1 cellular context compared by ENCODE assay signal in the genomic region with DNA sequence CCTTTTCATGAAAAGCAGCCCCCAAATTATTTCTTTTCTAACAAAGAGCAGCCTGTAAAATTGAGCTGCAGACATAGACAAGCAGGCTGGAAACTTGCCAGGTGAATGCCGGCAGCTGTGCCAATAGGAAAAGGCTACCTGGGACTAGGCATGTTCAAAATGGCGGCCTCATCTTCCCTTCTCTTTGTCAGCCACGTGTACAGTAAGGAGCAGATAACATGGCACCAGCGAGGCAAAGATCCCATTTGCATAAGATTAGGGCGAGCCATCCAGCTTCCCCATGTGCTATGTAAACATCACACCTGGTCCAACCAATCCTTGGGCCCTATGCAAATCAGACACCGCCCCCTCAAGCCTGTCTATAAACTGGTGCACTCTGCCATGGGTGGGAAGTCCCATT.
TF ChIP-seq lines count a peak whose summit lies in the region.

No MANE protein-coding gene starts in this region.

TF ChIP-seq in K562, 482 proteins besides CTCF, POLR2A, EP300 and RAD21 (continued from another document and continues in another):
- TF ChIP-seq, protein P1, sequence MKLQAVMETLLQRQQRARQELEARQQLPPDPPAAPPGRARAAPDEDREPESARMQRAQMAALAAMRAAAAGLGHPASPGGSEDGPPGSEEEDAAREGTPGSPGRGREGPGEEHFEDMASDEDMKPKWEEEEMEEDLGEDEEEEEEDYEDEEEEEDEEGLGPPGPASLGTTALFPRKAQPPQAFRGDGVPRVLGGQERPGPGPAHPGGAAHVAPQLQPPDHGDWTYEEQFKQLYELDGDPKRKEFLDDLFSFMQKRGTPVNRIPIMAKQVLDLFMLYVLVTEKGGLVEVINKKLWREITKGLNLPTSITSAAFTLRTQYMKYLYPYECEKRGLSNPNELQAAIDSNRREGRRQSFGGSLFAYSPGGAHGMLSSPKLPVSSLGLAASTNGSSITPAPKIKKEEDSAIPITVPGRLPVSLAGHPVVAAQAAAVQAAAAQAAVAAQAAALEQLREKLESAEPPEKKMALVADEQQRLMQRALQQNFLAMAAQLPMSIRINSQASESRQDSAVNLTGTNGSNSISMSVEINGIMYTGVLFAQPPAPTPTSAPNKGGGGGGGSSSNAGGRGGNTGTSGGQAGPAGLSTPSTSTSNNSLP (IDR thresholded peaks at IDR 0.05; ENCODE audit: borderline replicate concordance, low read depth, low read length) = no peak
- TF ChIP-seq L3MBTL2 (IDR thresholded peaks at IDR 0.05) = peak; percentile 98
- no peak for TF ChIP-seq TOE1 (IDR thresholded peaks at IDR 0.05; ENCODE audit: borderline replicate concordance)
- no peak for TF ChIP-seq TOE1 (CRISPR knock-in tag; IDR thresholded peaks at IDR 0.05; ENCODE audit: borderline replicate concordance, low read depth)
- TF ChIP-seq ZNF830 (CRISPR knock-in tag; IDR thresholded peaks at IDR 0.05) = no peak
- no peak for TF ChIP-seq ZC3H11A (IDR thresholded peaks at IDR 0.05; ENCODE audit: low read depth, low read length)
- no peak for TF ChIP-seq RBM14 (IDR thresholded peaks at IDR 0.05; ENCODE audit: borderline replicate concordance, insufficient read depth, low read depth, low read length)
- no peak for TF ChIP-seq FUS (optimal IDR thresholded peaks at IDR 0.05; ENCODE audit: low read depth, low read length)
- TF ChIP-seq CBX2 (IDR thresholded peaks at IDR 0.05; ENCODE audit: insufficient read depth, low read length, poor library complexity, severe bottlenecking) = no peak
- TF ChIP-seq MYBL2 (IDR thresholded peaks at IDR 0.05; ENCODE audit: low read depth) = no peak
- no peak for TF ChIP-seq MYBL2 (CRISPR knock-in tag; IDR thresholded peaks at IDR 0.05; ENCODE audit: borderline replicate concordance)
- TF ChIP-seq, protein P2, sequence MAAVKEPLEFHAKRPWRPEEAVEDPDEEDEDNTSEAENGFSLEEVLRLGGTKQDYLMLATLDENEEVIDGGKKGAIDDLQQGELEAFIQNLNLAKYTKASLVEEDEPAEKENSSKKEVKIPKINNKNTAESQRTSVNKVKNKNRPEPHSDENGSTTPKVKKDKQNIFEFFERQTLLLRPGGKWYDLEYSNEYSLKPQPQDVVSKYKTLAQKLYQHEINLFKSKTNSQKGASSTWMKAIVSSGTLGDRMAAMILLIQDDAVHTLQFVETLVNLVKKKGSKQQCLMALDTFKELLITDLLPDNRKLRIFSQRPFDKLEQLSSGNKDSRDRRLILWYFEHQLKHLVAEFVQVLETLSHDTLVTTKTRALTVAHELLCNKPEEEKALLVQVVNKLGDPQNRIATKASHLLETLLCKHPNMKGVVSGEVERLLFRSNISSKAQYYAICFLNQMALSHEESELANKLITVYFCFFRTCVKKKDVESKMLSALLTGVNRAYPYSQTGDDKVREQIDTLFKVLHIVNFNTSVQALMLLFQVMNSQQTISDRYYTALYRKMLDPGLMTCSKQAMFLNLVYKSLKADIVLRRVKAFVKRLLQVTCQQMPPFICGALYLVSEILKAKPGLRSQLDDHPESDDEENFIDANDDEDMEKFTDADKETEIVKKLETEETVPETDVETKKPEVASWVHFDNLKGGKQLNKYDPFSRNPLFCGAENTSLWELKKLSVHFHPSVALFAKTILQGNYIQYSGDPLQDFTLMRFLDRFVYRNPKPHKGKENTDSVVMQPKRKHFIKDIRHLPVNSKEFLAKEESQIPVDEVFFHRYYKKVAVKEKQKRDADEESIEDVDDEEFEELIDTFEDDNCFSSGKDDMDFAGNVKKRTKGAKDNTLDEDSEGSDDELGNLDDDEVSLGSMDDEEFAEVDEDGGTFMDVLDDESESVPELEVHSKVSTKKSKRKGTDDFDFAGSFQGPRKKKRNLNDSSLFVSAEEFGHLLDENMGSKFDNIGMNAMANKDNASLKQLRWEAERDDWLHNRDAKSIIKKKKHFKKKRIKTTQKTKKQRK (IDR thresholded peaks at IDR 0.05; ENCODE audit: borderline replicate concordance, low read depth, low read length) = no peak
- TF ChIP-seq, protein P3, sequence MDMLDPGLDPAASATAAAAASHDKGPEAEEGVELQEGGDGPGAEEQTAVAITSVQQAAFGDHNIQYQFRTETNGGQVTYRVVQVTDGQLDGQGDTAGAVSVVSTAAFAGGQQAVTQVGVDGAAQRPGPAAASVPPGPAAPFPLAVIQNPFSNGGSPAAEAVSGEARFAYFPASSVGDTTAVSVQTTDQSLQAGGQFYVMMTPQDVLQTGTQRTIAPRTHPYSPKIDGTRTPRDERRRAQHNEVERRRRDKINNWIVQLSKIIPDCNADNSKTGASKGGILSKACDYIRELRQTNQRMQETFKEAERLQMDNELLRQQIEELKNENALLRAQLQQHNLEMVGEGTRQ (CRISPR knock-in tag; IDR thresholded peaks at IDR 0.05) = peak; percentile 37; the same call in 1 of the 2 replicates
- no peak for TF ChIP-seq HNRNPLL (IDR thresholded peaks at IDR 0.05; ENCODE audit: low read depth, low read length, poor library complexity, severe bottlenecking)
- peak; percentile 90 for TF ChIP-seq MYC (IDR thresholded peaks at IDR 0.05; ENCODE audit: low read depth, low read length)
- no peak for TF ChIP-seq MYC (CRISPR knock-in tag; IDR thresholded peaks at IDR 0.05; ENCODE audit: borderline replicate concordance, low read depth)
- no peak for TF ChIP-seq ZEB2 (IDR thresholded peaks at IDR 0.05)
- TF ChIP-seq, protein P4, sequence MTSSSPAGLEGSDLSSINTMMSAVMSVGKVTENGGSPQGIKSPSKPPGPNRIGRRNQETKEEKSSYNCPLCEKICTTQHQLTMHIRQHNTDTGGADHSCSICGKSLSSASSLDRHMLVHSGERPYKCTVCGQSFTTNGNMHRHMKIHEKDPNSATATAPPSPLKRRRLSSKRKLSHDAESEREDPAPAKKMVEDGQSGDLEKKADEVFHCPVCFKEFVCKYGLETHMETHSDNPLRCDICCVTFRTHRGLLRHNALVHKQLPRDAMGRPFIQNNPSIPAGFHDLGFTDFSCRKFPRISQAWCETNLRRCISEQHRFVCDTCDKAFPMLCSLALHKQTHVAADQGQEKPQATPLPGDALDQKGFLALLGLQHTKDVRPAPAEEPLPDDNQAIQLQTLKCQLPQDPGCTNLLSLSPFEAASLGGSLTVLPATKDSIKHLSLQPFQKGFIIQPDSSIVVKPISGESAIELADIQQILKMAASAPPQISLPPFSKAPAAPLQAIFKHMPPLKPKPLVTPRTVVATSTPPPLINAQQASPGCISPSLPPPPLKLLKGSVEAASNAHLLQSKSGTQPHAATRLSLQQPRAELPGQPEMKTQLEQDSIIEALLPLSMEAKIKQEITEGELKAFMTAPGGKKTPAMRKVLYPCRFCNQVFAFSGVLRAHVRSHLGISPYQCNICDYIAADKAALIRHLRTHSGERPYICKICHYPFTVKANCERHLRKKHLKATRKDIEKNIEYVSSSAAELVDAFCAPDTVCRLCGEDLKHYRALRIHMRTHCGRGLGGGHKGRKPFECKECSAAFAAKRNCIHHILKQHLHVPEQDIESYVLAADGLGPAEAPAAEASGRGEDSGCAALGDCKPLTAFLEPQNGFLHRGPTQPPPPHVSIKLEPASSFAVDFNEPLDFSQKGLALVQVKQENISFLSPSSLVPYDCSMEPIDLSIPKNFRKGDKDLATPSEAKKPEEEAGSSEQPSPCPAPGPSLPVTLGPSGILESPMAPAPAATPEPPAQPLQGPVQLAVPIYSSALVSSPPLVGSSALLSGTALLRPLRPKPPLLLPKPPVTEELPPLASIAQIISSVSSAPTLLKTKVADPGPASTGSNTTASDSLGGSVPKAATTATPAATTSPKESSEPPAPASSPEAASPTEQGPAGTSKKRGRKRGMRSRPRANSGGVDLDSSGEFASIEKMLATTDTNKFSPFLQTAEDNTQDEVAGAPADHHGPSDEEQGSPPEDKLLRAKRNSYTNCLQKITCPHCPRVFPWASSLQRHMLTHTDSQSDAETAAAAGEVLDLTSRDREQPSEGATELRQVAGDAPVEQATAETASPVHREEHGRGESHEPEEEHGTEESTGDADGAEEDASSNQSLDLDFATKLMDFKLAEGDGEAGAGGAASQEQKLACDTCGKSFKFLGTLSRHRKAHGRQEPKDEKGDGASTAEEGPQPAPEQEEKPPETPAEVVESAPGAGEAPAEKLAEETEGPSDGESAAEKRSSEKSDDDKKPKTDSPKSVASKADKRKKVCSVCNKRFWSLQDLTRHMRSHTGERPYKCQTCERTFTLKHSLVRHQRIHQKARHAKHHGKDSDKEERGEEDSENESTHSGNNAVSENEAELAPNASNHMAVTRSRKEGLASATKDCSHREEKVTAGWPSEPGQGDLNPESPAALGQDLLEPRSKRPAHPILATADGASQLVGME (CRISPR knock-in tag; IDR thresholded peaks at IDR 0.05) = no peak
- no peak for TF ChIP-seq TCF3 (CRISPR knock-in tag; IDR thresholded peaks at IDR 0.05)
- no peak for TF ChIP-seq ZKSCAN1 (IDR thresholded peaks at IDR 0.05; ENCODE audit: low read depth, low read length)
- TF ChIP-seq RBM25 (IDR thresholded peaks at IDR 0.05; ENCODE audit: low read depth, low read length, severe bottlenecking) = no peak
- TF ChIP-seq FOXK2 (conservative IDR thresholded peaks at IDR 0.05 in 1 of 2, IDR thresholded peaks at IDR 0.05 in 1 of 2; ENCODE audit: low read depth in 2 of 2) = peak; percentile 67 to 72; a peak in 3 of 4 replicates
- TF ChIP-seq ZNF583 (CRISPR knock-in tag; IDR thresholded peaks at IDR 0.05) = no peak
- TF ChIP-seq HDAC8 (tag; IDR thresholded peaks at IDR 0.05) = no peak
- TF ChIP-seq GATAD2B (IDR thresholded peaks at IDR 0.05; ENCODE audit: borderline replicate concordance) = no peak
- TF ChIP-seq GTF2E2 (tag; IDR thresholded peaks at IDR 0.05) = no peak
- no peak for TF ChIP-seq FOXP1 (CRISPR knock-in tag; IDR thresholded peaks at IDR 0.05)
- TF ChIP-seq GABPB1 (CRISPR knock-in tag; IDR thresholded peaks at IDR 0.05) = peak; percentile 32; the same call in 1 of the 2 replicates
- no peak for TF ChIP-seq SP1 (CRISPR knock-in tag; IDR thresholded peaks at IDR 0.05)
- no peak for TF ChIP-seq MED1 (CRISPR knock-in tag; IDR thresholded peaks at IDR 0.05; ENCODE audit: borderline replicate concordance)
- TF ChIP-seq MAFG (tag; conservative IDR thresholded peaks at IDR 0.05) = no peak
- no peak for TF ChIP-seq HDAC1 (IDR thresholded peaks at IDR 0.05)
- no peak for TF ChIP-seq ZNF232 (CRISPR knock-in tag; IDR thresholded peaks at IDR 0.05)
- no peak for TF ChIP-seq SRSF9 (IDR thresholded peaks at IDR 0.05; ENCODE audit: borderline replicate concordance, low read depth, low read length)
- no peak for TF ChIP-seq RBM22 (IDR thresholded peaks at IDR 0.05; ENCODE audit: low read depth, low read length, poor library complexity, severe bottlenecking)
- TF ChIP-seq ARNT (IDR thresholded peaks at IDR 0.05) = no peak
- TF ChIP-seq TAF1 (IDR thresholded peaks at IDR 0.05; ENCODE audit: control insufficient read depth, extremely low read depth, insufficient read depth, low read length, severe bottlenecking) = no peak
- TF ChIP-seq, protein P5, sequence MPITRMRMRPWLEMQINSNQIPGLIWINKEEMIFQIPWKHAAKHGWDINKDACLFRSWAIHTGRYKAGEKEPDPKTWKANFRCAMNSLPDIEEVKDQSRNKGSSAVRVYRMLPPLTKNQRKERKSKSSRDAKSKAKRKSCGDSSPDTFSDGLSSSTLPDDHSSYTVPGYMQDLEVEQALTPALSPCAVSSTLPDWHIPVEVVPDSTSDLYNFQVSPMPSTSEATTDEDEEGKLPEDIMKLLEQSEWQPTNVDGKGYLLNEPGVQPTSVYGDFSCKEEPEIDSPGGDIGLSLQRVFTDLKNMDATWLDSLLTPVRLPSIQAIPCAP (CRISPR knock-in tag; IDR thresholded peaks at IDR 0.05; ENCODE audit: borderline replicate concordance) = no peak
- TF ChIP-seq, protein P6, sequence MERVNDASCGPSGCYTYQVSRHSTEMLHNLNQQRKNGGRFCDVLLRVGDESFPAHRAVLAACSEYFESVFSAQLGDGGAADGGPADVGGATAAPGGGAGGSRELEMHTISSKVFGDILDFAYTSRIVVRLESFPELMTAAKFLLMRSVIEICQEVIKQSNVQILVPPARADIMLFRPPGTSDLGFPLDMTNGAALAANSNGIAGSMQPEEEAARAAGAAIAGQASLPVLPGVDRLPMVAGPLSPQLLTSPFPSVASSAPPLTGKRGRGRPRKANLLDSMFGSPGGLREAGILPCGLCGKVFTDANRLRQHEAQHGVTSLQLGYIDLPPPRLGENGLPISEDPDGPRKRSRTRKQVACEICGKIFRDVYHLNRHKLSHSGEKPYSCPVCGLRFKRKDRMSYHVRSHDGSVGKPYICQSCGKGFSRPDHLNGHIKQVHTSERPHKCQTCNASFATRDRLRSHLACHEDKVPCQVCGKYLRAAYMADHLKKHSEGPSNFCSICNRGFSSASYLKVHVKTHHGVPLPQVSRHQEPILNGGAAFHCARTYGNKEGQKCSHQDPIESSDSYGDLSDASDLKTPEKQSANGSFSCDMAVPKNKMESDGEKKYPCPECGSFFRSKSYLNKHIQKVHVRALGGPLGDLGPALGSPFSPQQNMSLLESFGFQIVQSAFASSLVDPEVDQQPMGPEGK (CRISPR knock-in tag; IDR thresholded peaks at IDR 0.05; ENCODE audit: borderline replicate concordance) = no peak
- no peak for TF ChIP-seq ZNF551 (CRISPR knock-in tag; IDR thresholded peaks at IDR 0.05)
- peak; percentile 86 for TF ChIP-seq EP400 (IDR thresholded peaks at IDR 0.05)
- no peak for TF ChIP-seq ZC3H4 (CRISPR knock-in tag; IDR thresholded peaks at IDR 0.05; ENCODE audit: borderline replicate concordance)
- TF ChIP-seq, protein P7, sequence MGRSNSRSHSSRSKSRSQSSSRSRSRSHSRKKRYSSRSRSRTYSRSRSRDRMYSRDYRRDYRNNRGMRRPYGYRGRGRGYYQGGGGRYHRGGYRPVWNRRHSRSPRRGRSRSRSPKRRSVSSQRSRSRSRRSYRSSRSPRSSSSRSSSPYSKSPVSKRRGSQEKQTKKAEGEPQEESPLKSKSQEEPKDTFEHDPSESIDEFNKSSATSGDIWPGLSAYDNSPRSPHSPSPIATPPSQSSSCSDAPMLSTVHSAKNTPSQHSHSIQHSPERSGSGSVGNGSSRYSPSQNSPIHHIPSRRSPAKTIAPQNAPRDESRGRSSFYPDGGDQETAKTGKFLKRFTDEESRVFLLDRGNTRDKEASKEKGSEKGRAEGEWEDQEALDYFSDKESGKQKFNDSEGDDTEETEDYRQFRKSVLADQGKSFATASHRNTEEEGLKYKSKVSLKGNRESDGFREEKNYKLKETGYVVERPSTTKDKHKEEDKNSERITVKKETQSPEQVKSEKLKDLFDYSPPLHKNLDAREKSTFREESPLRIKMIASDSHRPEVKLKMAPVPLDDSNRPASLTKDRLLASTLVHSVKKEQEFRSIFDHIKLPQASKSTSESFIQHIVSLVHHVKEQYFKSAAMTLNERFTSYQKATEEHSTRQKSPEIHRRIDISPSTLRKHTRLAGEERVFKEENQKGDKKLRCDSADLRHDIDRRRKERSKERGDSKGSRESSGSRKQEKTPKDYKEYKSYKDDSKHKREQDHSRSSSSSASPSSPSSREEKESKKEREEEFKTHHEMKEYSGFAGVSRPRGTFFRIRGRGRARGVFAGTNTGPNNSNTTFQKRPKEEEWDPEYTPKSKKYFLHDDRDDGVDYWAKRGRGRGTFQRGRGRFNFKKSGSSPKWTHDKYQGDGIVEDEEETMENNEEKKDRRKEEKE (IDR thresholded peaks at IDR 0.05; ENCODE audit: borderline replicate concordance in 1 of 2, control insufficient read depth in 1 of 2, low read depth in 2 of 2, low read length in 1 of 2) = no peak
- TF ChIP-seq PYGO2 (tag; IDR thresholded peaks at IDR 0.05) = no peak
- TF ChIP-seq, protein P8, sequence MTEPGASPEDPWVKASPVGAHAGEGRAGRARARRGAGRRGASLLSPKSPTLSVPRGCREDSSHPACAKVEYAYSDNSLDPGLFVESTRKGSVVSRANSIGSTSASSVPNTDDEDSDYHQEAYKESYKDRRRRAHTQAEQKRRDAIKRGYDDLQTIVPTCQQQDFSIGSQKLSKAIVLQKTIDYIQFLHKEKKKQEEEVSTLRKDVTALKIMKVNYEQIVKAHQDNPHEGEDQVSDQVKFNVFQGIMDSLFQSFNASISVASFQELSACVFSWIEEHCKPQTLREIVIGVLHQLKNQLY (CRISPR knock-in tag; conservative IDR thresholded peaks at IDR 0.05) = no peak
- TF ChIP-seq BMI1 (IDR thresholded peaks at IDR 0.05; ENCODE audit: low read length) = no peak
- TF ChIP-seq ZFPM2 (CRISPR knock-in tag; IDR thresholded peaks at IDR 0.05) = no peak
- TF ChIP-seq MTA1 (IDR thresholded peaks at IDR 0.05; ENCODE audit: borderline replicate concordance) = no peak
- TF ChIP-seq LARP7 (IDR thresholded peaks at IDR 0.05) = no peak
